8 cellular contexts compared by ENCODE assay signal in genomic region chr1:79079770-79080169, GRCh38.
DNase-seq lines count a peak whose midpoint lies in the region; ATAC-seq and TF ChIP-seq lines count a peak whose summit lies in the region.

No MANE protein-coding gene starts in this region.

- DNase-seq in GM03348 (ENCODE audit: low spot score): peak; percentile 57
- peak in 1 of 2 experiments; percentile 7 for DNase-seq in PC-9
- DNase-seq in fibroblast of peridontal ligament (ENCODE audit: extremely low read depth): peak; percentile 92
- peak; percentile 9 for DNase-seq in pons (ENCODE audit: low spot score)
- DNase-seq in GF-D8 (lab: John Stamatoyannopoulos, UW): no peak
- DNase-seq in T-helper 2 cell: no peak

- ATAC-seq in GM21528 (IDR thresholded peaks at IDR 0.05; ENCODE audit: low FRiP score, unreplicated experiment): no peak
- no peak for ATAC-seq in HG02763 (IDR thresholded peaks at IDR 0.05; ENCODE audit: unreplicated experiment)

- no peaks in the 10 kb centered on the region for H4K20me1 ChIP-seq in PC-9 (ENCODE audit: insufficient read depth)

- POLR2A ChIA-PET in PC-9 (lab: Charles Lee; ENCODE audit: unreplicated experiment): no interaction called here

- H2AFZ ChIP-seq in PC-9: 0 out of 2 replicates have a peak overlapping the region, but pooled peaks have one; percentile 32

- H3K4me3 ChIP-seq in PC-9: no peak overlapping the region

- H3K79me2 ChIP-seq in PC-9 (ENCODE audit: low read depth): no peaks in the 10 kb centered on the region

- H3K27ac ChIP-seq in PC-9: no peak overlapping the region

- no peaks in the 10 kb centered on the region for H3K4me1 ChIP-seq in PC-9 (replicated peaks; ENCODE audit: insufficient read depth)

- no peaks in the 10 kb centered on the region for H3K9me2 ChIP-seq in PC-9 (ENCODE audit: insufficient read depth)

- H3K4me2 ChIP-seq in PC-9: no peak overlapping the region

- H3K9me3 ChIP-seq in PC-9 (ENCODE audit: insufficient read depth, low read depth): no peaks in the 10 kb centered on the region

- BruUV-seq in PC-9 (replicated peaks; lab: Mats Ljungman, UMichigan): no TSS peak

- H3K27me3 ChIP-seq in PC-9 (ENCODE audit: insufficient read depth, low read depth): no peaks in the 10 kb centered on the region

- TF ChIP-seq CTCF in PC-9 (conservative IDR thresholded peaks at IDR 0.05): no peak

- H3K36me3 ChIP-seq in PC-9 (ENCODE audit: low read depth): no peaks in the 10 kb centered on the region

- H3F3A ChIP-seq in PC-9 (ENCODE audit: insufficient read depth, low read depth): no peaks in the 10 kb centered on the region

- CTCF ChIA-PET in PC-9 (lab: Charles Lee): no interaction called here

- intact Hi-C loops in PC-9 (cut with micrococcal nuclease; ENCODE audit: unreplicated experiment): no loop called here

Comparison
In these comparisons a context has a peak if more than half of its experiments do, and no peak if none do; other contexts are left out.
1. DNase-seq: peak in GM03348 (single experiment), fibroblast of peridontal ligament (single experiment) and pons (single experiment); none in GF-D8 (single experiment) and T-helper 2 cell (0 of 5).